16 cellular contexts compared by ENCODE assay signal in the genomic region with DNA sequence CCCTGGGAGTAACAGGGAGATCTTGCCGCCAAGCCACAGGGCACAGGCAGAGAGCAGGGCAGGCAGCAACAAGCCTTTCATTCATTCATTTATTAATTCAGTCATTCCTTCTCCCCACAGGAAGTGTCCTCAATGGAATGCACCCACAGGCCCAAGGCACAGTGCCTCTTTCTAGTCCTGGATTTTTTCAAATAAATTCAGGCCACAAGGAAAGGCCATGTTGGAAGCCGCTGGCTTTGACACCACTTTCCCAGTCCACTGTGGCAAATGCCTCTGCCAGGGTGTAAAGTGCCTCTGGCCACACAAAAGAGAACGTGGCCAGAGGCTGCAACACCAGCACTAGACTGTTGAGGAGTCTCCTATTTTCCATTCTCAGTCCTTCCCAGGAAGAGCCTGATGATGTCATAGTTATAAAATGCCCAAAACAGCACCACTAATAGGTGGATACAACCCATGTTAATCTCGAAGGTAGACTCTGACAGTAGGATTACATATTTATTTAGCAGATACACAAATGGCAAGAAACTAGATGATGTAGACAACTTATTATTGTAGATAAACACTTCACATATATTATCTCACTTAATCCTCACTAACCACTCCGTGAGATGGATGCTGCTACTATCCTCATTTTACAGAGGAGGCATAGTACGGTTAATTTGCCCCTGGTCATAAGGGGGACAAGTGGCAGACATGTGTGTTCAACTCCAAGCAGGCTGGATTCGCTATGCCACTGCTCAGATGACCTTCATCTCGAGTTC. TPM values are rescaled to one million over a fixed set of nuclear protein-coding genes. Genes with fewer than 3 reads are reported as not detected.
DNase-seq lines count a peak whose midpoint lies in the region; ATAC-seq and TF ChIP-seq lines count a peak whose summit lies in the region.
"Had no signal": no experiment of that assay in that cellular context is flagged by ENCODE, and none has a peak within 500 bp of the region (broad histone marks: within the 10 kb centered on the region; RNA-seq: fewer than 3 reads in every experiment).

No MANE protein-coding gene starts in this region.

- H2BK15ac ChIP-seq in mesenchymal stem cell (ENCODE audit: low read depth, poor library complexity, severe bottlenecking), result no peak overlapping the region

- no peak for TF ChIP-seq CTCF in RWPE2 (IDR thresholded peaks at IDR 0.05; ENCODE audit: poor library complexity, severe bottlenecking)

- H3K14ac ChIP-seq in mesenchymal stem cell (ENCODE audit: low read length in 2 of 2), result no peak overlapping the region

- H2BK5ac ChIP-seq in mesenchymal stem cell (ENCODE audit: low read depth, low read length, poor library complexity, severe bottlenecking), result no peak overlapping the region

- peak overlapping the region; percentile 7 for H2AK5ac ChIP-seq in mesenchymal stem cell (ENCODE audit: low read length, severe bottlenecking)

- POLR2A ChIA-PET in CD4-positive, alpha-beta memory T cell (lab: Charles Lee; ENCODE audit: partially characterized antibody), result no interaction called here

- H4K91ac ChIP-seq in mesenchymal stem cell (ENCODE audit: low read length), result no peak overlapping the region

- no peak overlapping the region for H3K9ac ChIP-seq in mesenchymal stem cell (ENCODE audit: low read length)
- H3K9ac ChIP-seq: neural progenitor cell had no signal

- peak overlapping the region in 5 of 7 donors; percentile 19 to 86 (median 46) for H3K27ac Mint-ChIP-seq in CD4-positive, alpha-beta memory T cell
- H3K27ac Mint-ChIP-seq: GM23338, neural progenitor cell had no signal

- H2BK120ac ChIP-seq in mesenchymal stem cell (ENCODE audit: low read depth, low read length), result no peak overlapping the region

- H3K23ac ChIP-seq in mesenchymal stem cell (ENCODE audit: low read length in 2 of 2), result peak overlapping the region in 1 of 2 experiments; percentile 93

- no peak overlapping the region for H3K4me2 ChIP-seq in mesenchymal stem cell (ENCODE audit: low read length, poor library complexity, severe bottlenecking)
- H3K4me2 ChIP-seq: GM23338, neural progenitor cell had no signal

- peaks cover 8% of the 10 kb centered on the region for H3K4me1 ChIP-seq in CD4-positive, alpha-beta memory T cell (ENCODE audit: insufficient read depth, low read length)
- peaks cover 10% of the 10 kb centered on the region for H3K4me1 ChIP-seq in RWPE2 (ENCODE audit: insufficient read depth, poor library complexity, severe bottlenecking)
- peaks cover 18% of the 10 kb centered on the region for H3K4me1 ChIP-seq in mesenchymal stem cell (ENCODE audit: control insufficient read depth, insufficient read depth, low read depth, low read length)

- DNase-seq in A172 (ENCODE audit: low spot score), result peak; percentile 25
- DNase-seq in CD4-positive, alpha-beta memory T cell, result no peak
- no peak for DNase-seq in RWPE2 (ENCODE audit: low spot score)
- no peak for DNase-seq in mesenchymal stem cell
- DNase-seq in NCI-H1930 (lab: John Stamatoyannopoulos, UW), result no peak
- DNase-seq: caudate nucleus, DMS153, head of caudate nucleus, Kasumi-1, NCI-H1105 treated with DMSO at 0.1 percent for 48 hours, NCI-H774 had no signal

- no peak overlapping the region for H4K8ac ChIP-seq in mesenchymal stem cell (ENCODE audit: low read length)

- intact Hi-C loops in CD4-positive, alpha-beta memory T cell (cut with micrococcal nuclease), result loop anchor here (10.0 kb wide), 1 partner anchor 980 kb away; no protein-coding TSS in a partner anchor

- H2AFZ ChIP-seq in mesenchymal stem cell (ENCODE audit: low read depth, low read length), result no peak overlapping the region
- H2AFZ ChIP-seq: GM23338, neural progenitor cell had no signal

- H3K79me1 ChIP-seq in mesenchymal stem cell (replicated peaks; ENCODE audit: low read length, poor library complexity, severe bottlenecking), result peaks cover 19% of the 10 kb centered on the region

- no peaks in the 10 kb centered on the region for H3K9me3 Mint-ChIP-seq in CD4-positive, alpha-beta memory T cell
- H3K9me3 Mint-ChIP-seq: GM23338, neural progenitor cell had no signal

- no peaks in the 10 kb centered on the region for H3K9me3 ChIP-seq in CD4-positive, alpha-beta memory T cell (ENCODE audit: control insufficient read depth in 1 of 2, low read length in 2 of 2)
- H3K9me3 ChIP-seq in RWPE2 (ENCODE audit: severe bottlenecking) (no peaks in the 10 kb centered on the region), mesenchymal stem cell (ENCODE audit: control insufficient read depth, low read length) (no peaks in the 10 kb centered on the region)
- H3K9me3 ChIP-seq: esophagus muscularis mucosa had no signal

- no peaks in the 10 kb centered on the region for H3K27me3 ChIP-seq in CD4-positive, alpha-beta memory T cell (ENCODE audit: insufficient read depth, low read length)
- no peaks in the 10 kb centered on the region for H3K27me3 ChIP-seq in RWPE2 (ENCODE audit: insufficient read depth, poor library complexity, severe bottlenecking)
- H3K27me3 ChIP-seq in mesenchymal stem cell (ENCODE audit: control insufficient read depth in 1 of 2, insufficient read depth in 1 of 2, low read length in 2 of 2), result no peaks in the 10 kb centered on the region
- H3K27me3 ChIP-seq: esophagus muscularis mucosa had no signal

- no peak overlapping the region for H3K27ac ChIP-seq in CD4-positive, alpha-beta memory T cell (ENCODE audit: low read depth, low read length)
- H3K27ac ChIP-seq in RWPE2 (ENCODE audit: poor library complexity, severe bottlenecking) (no peak overlapping the region), mesenchymal stem cell (ENCODE audit: low read length, poor library complexity, severe bottlenecking) (no peak overlapping the region)
- H3K27ac ChIP-seq: neural progenitor cell had no signal

- H3K4me3 Mint-ChIP-seq in CD4-positive, alpha-beta memory T cell, result peak overlapping the region in 1 of 8 donors; percentile 37
- H3K4me3 Mint-ChIP-seq: GM23338, neural progenitor cell had no signal

- H3K27me3 Mint-ChIP-seq in CD4-positive, alpha-beta memory T cell, result no peaks in the 10 kb centered on the region

- peak overlapping the region in 1 of 2 experiments; percentile 50 for H3K4ac ChIP-seq in mesenchymal stem cell (ENCODE audit: low read depth in 1 of 2, low read length in 2 of 2)

- no peak overlapping the region for H3K4me3 ChIP-seq in CD4-positive, alpha-beta memory T cell (ENCODE audit: low read length in 2 of 2)
- H3K4me3 ChIP-seq in RWPE2 (ENCODE audit: severe bottlenecking), result no peak overlapping the region
- H3K4me3 ChIP-seq in mesenchymal stem cell (ENCODE audit: insufficient read depth in 1 of 2, low read depth in 1 of 2, low read length in 2 of 2), result no peak overlapping the region
- H3K4me3 ChIP-seq: esophagus muscularis mucosa, GM23338, neural progenitor cell had no signal

- CTCF ChIA-PET in CD4-positive, alpha-beta memory T cell (lab: Charles Lee; ENCODE audit: partially characterized antibody), result no interaction called here

- 93% methylated on average over 7 of the region's 8 CpGs for WGBS in mesenchymal stem cell

- peaks cover 0 to 6% of the 10 kb centered on the region in 2 donors for H3K36me3 Mint-ChIP-seq in CD4-positive, alpha-beta memory T cell
- H3K36me3 Mint-ChIP-seq: neural progenitor cell had no signal

- H3K36me3 ChIP-seq in CD4-positive, alpha-beta memory T cell (ENCODE audit: insufficient read depth, low read length), result no peaks in the 10 kb centered on the region
- H3K36me3 ChIP-seq in RWPE2 (ENCODE audit: low read depth), result 0 out of 2 replicates have a peak, but pooled peaks cover 2% of the 10 kb centered on the region
- peaks cover 0 to 5% of the 10 kb centered on the region in 2 experiments for H3K36me3 ChIP-seq in mesenchymal stem cell (ENCODE audit: control insufficient read depth in 1 of 2, insufficient read depth in 2 of 2, low read depth in 1 of 2, low read length in 2 of 2)
- H3K36me3 ChIP-seq: esophagus muscularis mucosa, neural progenitor cell had no signal

- H3K18ac ChIP-seq in mesenchymal stem cell (ENCODE audit: low read depth in 1 of 2, low read length in 2 of 2), result no peak overlapping the region

- no peak overlapping the region for H2BK12ac ChIP-seq in mesenchymal stem cell (ENCODE audit: low read length in 2 of 2)

- ATAC-seq in RWPE2 (ENCODE audit: low read depth), result peak; percentile 22; the same call in 1 of the 3 replicates
- ATAC-seq in GM21447 (IDR thresholded peaks at IDR 0.05; ENCODE audit: unreplicated experiment), result no peak
- no peak for ATAC-seq in GM18868 (IDR thresholded peaks at IDR 0.05; ENCODE audit: unreplicated experiment)
- ATAC-seq: GM23338 had no signal

- H3K4me1 Mint-ChIP-seq in CD4-positive, alpha-beta memory T cell, result peaks cover 17 to 28% (median 22%) of the 10 kb centered on the region in 4 donors

RNA-seq across cellular contexts. Expression of gene JAZF1, which starts 5.5 kb away (rescaled TPM):
- total RNA-seq in A172 (2014; rRNA removed; shearing (Covaris generic)), result 18.8 and 28.3 TPM in 2 replicates
- 1 to 10 TPM; 4.6 to 8.3 TPM for total RNA-seq in CD4-positive, alpha-beta memory T cell
- 1 to 10 TPM; 3.7 to 4.7 TPM for polyA plus RNA-seq in CD4-positive, alpha-beta memory T cell
- 17.2 TPM for polyA plus RNA-seq in mesenchymal stem cell (2013, experiment 1 of 2)
- polyA plus RNA-seq in mesenchymal stem cell (2013, experiment 2 of 2), result 18.4 TPM
